ENCODE assay signal across 17 cellular contexts in genomic region chr3:141338881-141339280, GRCh38. TPM values are rescaled to one million over a fixed set of nuclear protein-coding genes. Genes with fewer than 3 reads are reported as not detected.
DNase-seq lines count a peak whose midpoint lies in the region; ATAC-seq, FAIRE-seq and TF ChIP-seq lines count a peak whose summit lies in the region.
"Had no signal": no experiment of that assay in that cellular context is flagged by ENCODE, and none has a peak within 500 bp of the region (broad histone marks: within the 10 kb centered on the region; RNA-seq: fewer than 3 reads in every experiment).

No MANE protein-coding gene starts in this region.

- no peak overlapping the region for H3K4me2 ChIP-seq in GM12878 (ENCODE audit: control insufficient read depth, insufficient read depth)
- H3K4me2 ChIP-seq in HepG2 (ENCODE audit: low read depth, low read length) = no peak overlapping the region
- no peak overlapping the region for H3K4me2 ChIP-seq in parathyroid adenoma (ENCODE audit: low read length)
- no peak overlapping the region for H3K4me2 ChIP-seq in MM.1S (ENCODE audit: low read depth, low read length)

- H3K9ac ChIP-seq in GM12878 (ENCODE audit: control insufficient read depth, insufficient read depth, low read length) = no peak overlapping the region
- no peak overlapping the region for H3K9ac ChIP-seq in HepG2 (ENCODE audit: insufficient read depth, low read depth, low read length)
- H3K9ac ChIP-seq in parathyroid adenoma = no peak overlapping the region
- no peak overlapping the region for H3K9ac ChIP-seq in MM.1S (ENCODE audit: low read length)
- H3K9ac ChIP-seq: GM23248 had no signal

- FAIRE-seq in GM12892 (lab: Jason Lieb, UNC) = peak; percentile 46
- FAIRE-seq in GM12878 (lab: Jason Lieb, UNC) = no peak
- FAIRE-seq in HepG2 (lab: Jason Lieb, UNC) = no peak
- FAIRE-seq: A204.1, D721Med, GM18507, H54 had no signal

- TF ChIP-seq CTCF in GM12878 (IDR thresholded peaks at IDR 0.05 in 2 of 3, conservative IDR thresholded peaks at IDR 0.05 in 1 of 3; ENCODE audit: control insufficient read depth in 2 of 3, extremely low read depth in 1 of 3, insufficient read depth in 1 of 3, low read depth in 3 of 3, low read length in 3 of 3) (no peak), HepG2 (CRISPR knock-in tag; IDR thresholded peaks at IDR 0.05) (no peak), parathyroid adenoma (IDR thresholded peaks at IDR 0.05) (no peak), MM.1S (IDR thresholded peaks at IDR 0.05; ENCODE audit: low read length) (no peak)

- H3K4me3 ChIP-seq in GM12878 (no peak overlapping the region), HepG2 (replicated peaks in 1 of 3; ENCODE audit: insufficient read depth in 1 of 3, low read depth in 2 of 3, low read length in 3 of 3) (no peak overlapping the region), parathyroid adenoma (ENCODE audit: low read depth, low read length) (no peak overlapping the region), MM.1S (ENCODE audit: low read length) (no peak overlapping the region)
- H3K4me3 ChIP-seq: GM23248 had no signal

- no TSS peak for BruUV-seq in GM12878 (replicated peaks; lab: Mats Ljungman, UMichigan)
- no TSS peak for BruUV-seq in HepG2 (replicated peaks; lab: Mats Ljungman, UMichigan)

- intact Hi-C loops in GM12878 (cut with micrococcal nuclease; ENCODE audit: unreplicated experiment) (loop anchor here (5.0 kb wide), 1 partner anchor 33 kb away; no protein-coding TSS in a partner anchor), HepG2 (cut with micrococcal nuclease; ENCODE audit: unreplicated experiment) (no loop called here)

- DNase-seq in GM12892 (ENCODE audit: insufficient read length) (no peak), GM12878 (ENCODE audit: low read depth, low spot score) (no peak), HepG2 (ENCODE audit: low spot score) (no peak), NCI-H226 (no peak), MM.1S (no peak), ureter (ENCODE audit: low spot score) (no peak)
- DNase-seq: CD8-positive, alpha-beta T cell; COR-L47; DND-41; GF-D8; GM23248 had no signal

- peaks cover 32% of the 10 kb centered on the region for H3K4me1 ChIP-seq in GM12878 (ENCODE audit: control insufficient read depth, insufficient read depth, low read length)
- H3K4me1 ChIP-seq in HepG2 (ENCODE audit: insufficient read depth, low read length) = peaks cover 32% of the 10 kb centered on the region
- H3K4me1 ChIP-seq in parathyroid adenoma = no peaks in the 10 kb centered on the region
- H3K4me1 ChIP-seq in MM.1S (ENCODE audit: low read length) = peaks cover 12% of the 10 kb centered on the region

- ATAC-seq in GM12878 (no peak), HepG2 (no peak)
- ATAC-seq: CD8-positive, alpha-beta T cell; HCT116 had no signal

- H4K20me1 ChIP-seq in GM12878 (ENCODE audit: control insufficient read depth, insufficient read depth) (no peaks in the 10 kb centered on the region), HepG2 (ENCODE audit: insufficient read depth, low read length) (no peaks in the 10 kb centered on the region), MM.1S (ENCODE audit: insufficient read depth, low read length) (no peaks in the 10 kb centered on the region)

- peak overlapping the region; percentile 95; the same call in 1 of the 2 replicates for H3K27ac ChIP-seq in GM12878 (ENCODE audit: control insufficient read depth, insufficient read depth)
- no peak overlapping the region for H3K27ac ChIP-seq in HepG2 (ENCODE audit: extremely low read length, insufficient read depth, low read length)
- H3K27ac ChIP-seq in parathyroid adenoma = no peak overlapping the region
- no peak overlapping the region for H3K27ac ChIP-seq in MM.1S (ENCODE audit: low read length)
- H3K27ac ChIP-seq: GM23248 had no signal

- TF ChIP-seq RAD21 in GM12878 (IDR thresholded peaks at IDR 0.05; ENCODE audit: insufficient read depth, low read depth, low read length) (no peak), HepG2 (CRISPR knock-in tag; IDR thresholded peaks at IDR 0.05) (no peak)

- in situ Hi-C loops in GM12878 (cut with MboI) = no loop called here
- in situ Hi-C loops in HepG2 (cut with HindIII; ENCODE audit: extremely low pct_ligation_motif_present, low pct_unique_long_range_greater_than_20kb) = no loop called here

- no peak for TF ChIP-seq POLR2A in GM12892 (IDR thresholded peaks at IDR 0.05; ENCODE audit: low read depth, low read length)
- TF ChIP-seq POLR2A in GM12878 (IDR thresholded peaks at IDR 0.05; ENCODE audit: low read depth, low read length) = no peak
- no peak for TF ChIP-seq POLR2A in HepG2 (IDR thresholded peaks at IDR 0.05; ENCODE audit: insufficient read depth in 1 of 2, low read depth in 2 of 2, low read length in 2 of 2)

- no peak overlapping the region for H2AFZ ChIP-seq in GM12878 (ENCODE audit: control insufficient read depth, low read depth, low read length)
- H2AFZ ChIP-seq in HepG2 (ENCODE audit: low read length) = no peak overlapping the region
- peak overlapping the region; percentile 9 for H2AFZ ChIP-seq in parathyroid adenoma
- no peak overlapping the region for H2AFZ ChIP-seq in MM.1S (ENCODE audit: low read length)
- H2AFZ ChIP-seq: GM23248 had no signal

- CTCF ChIA-PET in GM12878 (lab: Yijun Ruan, JAX) = interaction anchor here (0.7 kb wide), 1 partner anchor 34 kb away, joined by 3 read pairs; no protein-coding TSS in a partner anchor
- CTCF ChIA-PET in HepG2 (lab: Yijun Ruan, JAX; ENCODE audit: low intra/inter-chr PET ratio, low total read pairs) = no interaction called here

- H3K27me3 ChIP-seq in GM12878 (replicated peaks in 1 of 2; ENCODE audit: control insufficient read depth in 2 of 2, insufficient read depth in 2 of 2, low read length in 1 of 2) (no peaks in the 10 kb centered on the region), HepG2 (ENCODE audit: control insufficient read depth in 1 of 2, insufficient read depth in 2 of 2, low read length in 2 of 2) (no peaks in the 10 kb centered on the region), parathyroid adenoma (ENCODE audit: control insufficient read depth, insufficient read depth, low read length) (no peaks in the 10 kb centered on the region), MM.1S (replicated peaks; ENCODE audit: insufficient read depth, low read length) (no peaks in the 10 kb centered on the region)

- H3K9me3 ChIP-seq in GM12878 (replicated peaks; ENCODE audit: control insufficient read depth, insufficient read depth, low read length) (peaks cover 5% of the 10 kb centered on the region), HepG2 (ENCODE audit: low read length) (no peaks in the 10 kb centered on the region), parathyroid adenoma (ENCODE audit: control insufficient read depth, low read length) (no peaks in the 10 kb centered on the region), MM.1S (replicated peaks; ENCODE audit: insufficient read depth, low read length) (no peaks in the 10 kb centered on the region)

- POLR2A ChIA-PET in GM12878 (lab: Charles Lee) = interaction anchor here (1.3 to 1.6 kb wide), 2 partner anchors 10 to 71 kb away, joined by 3 to 5 read pairs; no protein-coding TSS in a partner anchor
- POLR2A ChIA-PET in HepG2 (lab: Yijun Ruan, JAX) = no interaction called here

- no peaks in the 10 kb centered on the region for H3K36me3 ChIP-seq in GM12878 (ENCODE audit: control insufficient read depth in 2 of 2, insufficient read depth in 2 of 2, low read length in 1 of 2)
- H3K36me3 ChIP-seq in HepG2 (replicated peaks in 1 of 2; ENCODE audit: control insufficient read depth in 1 of 2, insufficient read depth in 2 of 2, low read length in 2 of 2) = no peaks in the 10 kb centered on the region
- no peaks in the 10 kb centered on the region for H3K36me3 ChIP-seq in parathyroid adenoma (ENCODE audit: control insufficient read depth, insufficient read depth, low read length)
- no peaks in the 10 kb centered on the region for H3K36me3 ChIP-seq in MM.1S (replicated peaks; ENCODE audit: insufficient read depth, low read length)

- H3K9me2 ChIP-seq in MM.1S (replicated peaks; ENCODE audit: insufficient read depth, low read length) = no peaks in the 10 kb centered on the region

- SMC1A ChIA-PET in GM12878 (lab: Charles Lee; ENCODE audit: uncharacterized antibody, unreplicated experiment) = interaction anchor here (1.2 to 8.4 kb wide), 8 partner anchors 10 to 115 kb away, joined by 3 to 112 read pairs (median 19); no protein-coding TSS in a partner anchor

- H3K79me2 ChIP-seq in GM12878 (ENCODE audit: control insufficient read depth, insufficient read depth, low read length) = no peaks in the 10 kb centered on the region
- no peaks in the 10 kb centered on the region for H3K79me2 ChIP-seq in HepG2 (ENCODE audit: insufficient read depth, low read length)
- H3K79me2 ChIP-seq in parathyroid adenoma = no peaks in the 10 kb centered on the region
- no peaks in the 10 kb centered on the region for H3K79me2 ChIP-seq in MM.1S (ENCODE audit: low read length)

- 0 out of 2 replicates have a peak, but pooled peaks cover 4% of the 10 kb centered on the region for H3F3A ChIP-seq in MM.1S (ENCODE audit: insufficient read depth, low read length)

- RAD21 ChIA-PET in GM12878 (lab: Charles Lee; ENCODE audit: unreplicated experiment) = interaction anchor here (3.3 to 5.9 kb wide), 2 partner anchors 22 to 33 kb away, joined by 30 to 46 read pairs; no protein-coding TSS in a partner anchor

- TF ChIP-seq EP300 in GM12878 (IDR thresholded peaks at IDR 0.05; ENCODE audit: borderline replicate concordance in 1 of 2, control insufficient read depth in 1 of 2, low read depth in 2 of 2, low read length in 2 of 2) = no peak
- no peak for TF ChIP-seq EP300 in HepG2 (IDR thresholded peaks at IDR 0.05; ENCODE audit: low read depth in 2 of 2, low read length in 2 of 2)
- TF ChIP-seq EP300 in HepG2 (CRISPR knock-in tag; IDR thresholded peaks at IDR 0.05; ENCODE audit: borderline replicate concordance) = no peak

RNA-seq across cellular contexts. Expression of gene ZBTB38, which starts 29.4 kb away (rescaled TPM):
- 101 TPM for polyA plus RNA-seq in GM12892 (2012; ENCODE audit: missing spikeins)
- total RNA-seq in GM12878 (2013; cell fraction: nucleolus; rRNA removed) = 322 and 349 TPM in 2 replicates
- total RNA-seq in GM12878 (2014; rRNA removed) = 99.6 and 121 TPM in 2 replicates
- 115 and 120 TPM in 2 replicates for total RNA-seq in GM12878 (2014; rRNA removed; fragmentation: Illumina TruSeq; extraction: Trizol)
- 107 TPM in 2 replicates for total RNA-seq in GM12878 (2021)
- polyA plus RNA-seq in GM12878 (2011; ENCODE audit: low read depth) = 41.0 TPM
- 63.3 and 66.4 TPM in 2 replicates for polyA plus RNA-seq in GM12878 (2011; rRNA removed)
- polyA plus RNA-seq in GM12878 (2011; cell fraction: cytosol; rRNA removed) = 39.5 and 46.7 TPM in 2 replicates
- polyA plus RNA-seq in GM12878 (2011; cell fraction: nucleus; rRNA removed) = 79.0 and 87.0 TPM in 2 replicates
- 34.3 and 59.6 TPM in 2 replicates for polyA plus RNA-seq in GM12878 (2012)
- 91.5 and 109 TPM in 2 replicates for polyA plus RNA-seq in GM12878 (2014; fragmentation: Illumina TruSeq; extraction: Trizol)
- polyA plus RNA-seq in GM12878 (2014; fragmentation: Nextera tagmentation; extraction: Ambion mirVana) = 10 to 100 TPM; 34.2 to 53.6 TPM
- 45.4 and 50.3 TPM in 2 replicates for polyA plus RNA-seq in GM12878 (2014; rRNA removed)
- polyA plus RNA-seq in GM12878 (2016; fragmentation: Nextera tagmentation; extraction: Ambion mirVana) = 10 to 100 TPM; 85.8 to 97.5 TPM
- 168 and 259 TPM in 2 replicates for polyA minus RNA-seq in GM12878 (2011; rRNA and poly(A)+ RNA removed)
- polyA minus RNA-seq in GM12878 (2011; cell fraction: cytosol; rRNA and poly(A)+ RNA removed) = 57.7 and 59.8 TPM in 2 replicates
- polyA minus RNA-seq in GM12878 (2011; cell fraction: nucleus; rRNA and poly(A)+ RNA removed) = 151 and 195 TPM in 2 replicates
- 51.7 and 77.9 TPM in 2 replicates for total RNA-seq in HepG2 (2016; rRNA removed; fragmentation: Illumina TruSeq; extraction: Trizol)
- 8.0 and 8.8 TPM in 2 replicates for total RNA-seq in HepG2 (2016; cell fraction: cytosol; rRNA removed; fragmentation: Illumina TruSeq; extraction: Trizol; ENCODE audit: low read depth)
- total RNA-seq in HepG2 (2016; cell fraction: insoluble cytoplasmic fraction; rRNA removed; fragmentation: Illumina TruSeq; extraction: Trizol) = 47.2 and 73.5 TPM in 2 replicates
- total RNA-seq in HepG2 (2016; cell fraction: membrane; rRNA removed; fragmentation: Illumina TruSeq; extraction: Trizol) = 24.0 and 25.0 TPM in 2 replicates
- total RNA-seq in HepG2 (2016; cell fraction: nucleus; rRNA removed; fragmentation: Illumina TruSeq; extraction: Trizol) = 50.9 and 56.2 TPM in 2 replicates
- 20.4 and 26.8 TPM in 2 replicates for polyA plus RNA-seq in HepG2 (2011; rRNA removed)
- 14.8 and 18.8 TPM in 2 replicates for polyA plus RNA-seq in HepG2 (2011; cell fraction: cytosol; rRNA removed)
- polyA plus RNA-seq in HepG2 (2011; cell fraction: nucleus; rRNA removed) = 26.0 and 30.5 TPM in 2 replicates
- polyA plus RNA-seq in HepG2 (2012) = 30.3 and 41.4 TPM in 2 replicates
- 0.80 and 1.00 TPM in 2 replicates for polyA plus RNA-seq in HepG2 (2016; cell fraction: cytosol; fragmentation: Illumina TruSeq; extraction: Trizol; ENCODE audit: low read depth)
- 32.5 and 33.4 TPM in 2 replicates for polyA plus RNA-seq in HepG2 (2016; cell fraction: insoluble cytoplasmic fraction; fragmentation: Illumina TruSeq; extraction: Trizol; ENCODE audit: low read depth)
- 2.7 and 3.4 TPM in 2 replicates for polyA plus RNA-seq in HepG2 (2016; cell fraction: membrane; fragmentation: Illumina TruSeq; extraction: Trizol; ENCODE audit: low read depth)
- polyA plus RNA-seq in HepG2 (2016; cell fraction: nucleus; fragmentation: Illumina TruSeq; extraction: Trizol; ENCODE audit: insufficient read depth, low read depth) = 35.8 and 35.9 TPM in 2 replicates
- polyA minus RNA-seq in HepG2 (2011; rRNA and poly(A)+ RNA removed; ENCODE audit: low replicate concordance) = 48.8 and 66.3 TPM in 2 replicates
- polyA minus RNA-seq in HepG2 (2011; cell fraction: cytosol; rRNA and poly(A)+ RNA removed) = 52.1 and 52.3 TPM in 2 replicates
- polyA minus RNA-seq in HepG2 (2011; cell fraction: nucleus; rRNA and poly(A)+ RNA removed) = 130 and 149 TPM in 2 replicates
- total RNA-seq in ureter = 121 TPM
